ENCODE assay signal across 21 cellular contexts in genomic region chr9:96492993-96493531, GRCh38. TPM values are rescaled to one million over a fixed set of nuclear protein-coding genes. Genes with fewer than 3 reads are reported as not detected.
A peak's percentile ranks its signal among the peaks of the same experiment; 100 is the strongest.
DNase-seq lines count a peak whose midpoint lies in the region; ATAC-seq and TF ChIP-seq lines count a peak whose summit lies in the region.
"Had no signal": no experiment of that assay in that cellular context is flagged by ENCODE, and none has a peak within 500 bp of the region (broad histone marks: within the 10 kb centered on the region; RNA-seq: fewer than 3 reads in every experiment).

No MANE protein-coding gene starts in this region.

- H3K4me3 ChIP-seq in cardiac muscle cell, result no peak overlapping the region
- no peak overlapping the region for H3K4me3 ChIP-seq in dorsolateral prefrontal cortex
- H3K4me3 ChIP-seq in mesodermal cell (ENCODE audit: extremely low read depth, insufficient read depth, low read length, poor library complexity, severe bottlenecking), result no peak overlapping the region

- H3K9me3 ChIP-seq in cardiac muscle cell (ENCODE audit: low read depth), result no peaks in the 10 kb centered on the region
- H3K9me3 ChIP-seq in mesodermal cell (ENCODE audit: control insufficient read depth, low read length), result no peaks in the 10 kb centered on the region
- H3K9me3 ChIP-seq: SK-N-SH had no signal

- H3K4me3 Mint-ChIP-seq in activated T-cell treated with anti-CD3 and anti-CD28 coated beads, Interleukin-2, amount 50 U/mL, for 72 hours, result no peak overlapping the region
- H3K4me3 Mint-ChIP-seq: B cell had no signal

- H3K27ac ChIP-seq in cardiac muscle cell, result peak overlapping the region; percentile 91
- peak overlapping the region in 49 of 59 donors; percentile 5 to 87 (median 58) for H3K27ac ChIP-seq in dorsolateral prefrontal cortex
- peak overlapping the region; percentile 36 for H3K27ac ChIP-seq in mesodermal cell (ENCODE audit: low read depth, low read length, severe bottlenecking)
- H3K27ac ChIP-seq in temporal lobe (ENCODE audit: low read depth, low read length), result peak overlapping the region; percentile 10
- H3K27ac ChIP-seq: 22Rv1, HL-60 had no signal

- 91 to 96% methylated on average over 9 to 10 of the region's 12 CpGs for WGBS in mesodermal cell (ENCODE audit: insufficient coverage in 2 of 2), 2 experiments

- ATAC-seq in left ventricle myocardium superior, result no peak
- no peak for ATAC-seq in activated T-cell treated with anti-CD3 and anti-CD28 coated beads, Interleukin-2, amount 50 U/mL, for 72 hours (replicated peaks in 1 of 2)
- ATAC-seq in GM18502 (IDR thresholded peaks at IDR 0.05; ENCODE audit: poor library complexity, unreplicated experiment), result no peak
- ATAC-seq: HCT116 had no signal

- H3K4me1 ChIP-seq in cardiac muscle cell (ENCODE audit: low read depth) (peaks cover 33% of the 10 kb centered on the region), mesodermal cell (ENCODE audit: control insufficient read depth, insufficient read depth, low read length, poor library complexity, severe bottlenecking) (peaks cover 13% of the 10 kb centered on the region)

- peaks cover 2 to 8% of the 10 kb centered on the region in 2 donors for H3K36me3 Mint-ChIP-seq in activated T-cell treated with anti-CD3 and anti-CD28 coated beads, Interleukin-2, amount 50 U/mL, for 72 hours (ENCODE audit: insufficient read depth in 2 of 2)

- peaks cover 15% of the 10 kb centered on the region for H3K4me1 Mint-ChIP-seq in activated T-cell treated with anti-CD3 and anti-CD28 coated beads, Interleukin-2, amount 50 U/mL, for 72 hours (ENCODE audit: low read depth)
- H3K4me1 Mint-ChIP-seq: B cell had no signal

- no peaks in the 10 kb centered on the region for H3K27me3 Mint-ChIP-seq in activated T-cell treated with anti-CD3 and anti-CD28 coated beads, Interleukin-2, amount 50 U/mL, for 72 hours (ENCODE audit: low read depth)
- H3K27me3 Mint-ChIP-seq: B cell had no signal

- H3K27me3 ChIP-seq in cardiac muscle cell (no peaks in the 10 kb centered on the region), dorsolateral prefrontal cortex (no peaks in the 10 kb centered on the region)

- intact Hi-C loops in left ventricle myocardium superior (cut with micrococcal nuclease), result no loop called here
- intact Hi-C loops in dorsolateral prefrontal cortex (cut with DNase I), result no loop called here

- H3K27ac Mint-ChIP-seq in activated T-cell treated with anti-CD3 and anti-CD28 coated beads, Interleukin-2, amount 50 U/mL, for 72 hours, result no peak overlapping the region
- H3K27ac Mint-ChIP-seq: B cell had no signal

- DNase-seq in cardiac muscle cell (ENCODE audit: low read depth in 1 of 2, low spot score in 1 of 2) (no peak), left ventricle myocardium superior (no peak), dorsolateral prefrontal cortex (no peak), NCI-H1417 (lab: John Stamatoyannopoulos, UW) (no peak)
- no peak for DNase-seq in activated T-cell treated with anti-CD3 and anti-CD28 coated beads, Interleukin-2, amount 50 U/mL, for 72 hours
- DNase-seq: CD8-positive, alpha-beta memory T cell; DMS79 treated with DMSO at 0.1 percent for 48 hours; Kasumi-1; NCI-H1105 treated with DMSO at 0.1 percent for 48 hours; NCI-H2029; NCI-H446; NCI-H524 treated with DMSO at 0.1 percent for 48 hours; NCI-H774; SK-N-SH had no signal

- H3K9me3 Mint-ChIP-seq in activated T-cell treated with anti-CD3 and anti-CD28 coated beads, Interleukin-2, amount 50 U/mL, for 72 hours, result no peaks in the 10 kb centered on the region
- H3K9me3 Mint-ChIP-seq: CD8-positive, alpha-beta memory T cell had no signal

- TF ChIP-seq CTCF in cardiac muscle cell (IDR thresholded peaks at IDR 0.05; ENCODE audit: low read depth, low read length) (no peak), dorsolateral prefrontal cortex (IDR thresholded peaks at IDR 0.05 in 54 of 56, conservative IDR thresholded peaks at IDR 0.05 in 2 of 56; ENCODE audit: low read depth in 1 of 56, partially characterized antibody in 56 of 56) (no peak)

- H3K36me3 ChIP-seq in cardiac muscle cell, result peaks cover 15% of the 10 kb centered on the region
- peaks cover 66% of the 10 kb centered on the region for H3K36me3 ChIP-seq in mesodermal cell (ENCODE audit: control insufficient read depth, insufficient read depth, low read length)

RNA-seq across cellular contexts. Expression of gene HABP4, which starts 43.1 kb away (rescaled TPM):
- total RNA-seq in cardiac muscle cell (32.8 and 41.0 TPM in 2 replicates), left ventricle myocardium superior (22.7 TPM), dorsolateral prefrontal cortex (100 to 1,000 TPM in 42 of 120 experiments, 10 to 100 TPM in 78; 55.7 to 140 (median 94.3) TPM), temporal lobe (13.0 TPM)
- 69.6 and 71.2 TPM in 2 replicates for polyA plus RNA-seq in cardiac muscle cell
- polyA plus RNA-seq in mesodermal cell (2013, experiment 1 of 2), result 25.9 TPM
- 24.1 TPM for polyA plus RNA-seq in mesodermal cell (2013, experiment 2 of 2)
- 10 to 100 TPM; 13.4 to 17.5 TPM for total RNA-seq in activated T-cell treated with anti-CD3 and anti-CD28 coated beads, Interleukin-2, amount 50 U/mL, for 72 hours

Comparison
In these comparisons a context has a peak if more than half of its experiments do, and no peak if none do; other contexts are left out.
1. H3K27ac ChIP-seq: peak in every context shown above with its lines; median percentile 91 in cardiac muscle cell; 58 in dorsolateral prefrontal cortex; 36 in mesodermal cell; 10 in temporal lobe.